Comparison of ENCODE assay signal across 8 cellular contexts in genomic region chr11:12235945-12236743, GRCh38.
DNase-seq lines count a peak whose midpoint lies in the region; ATAC-seq and TF ChIP-seq lines count a peak whose summit lies in the region.

No MANE protein-coding gene starts in this region.

- no peaks in the 10 kb centered on the region for H4K20me1 ChIP-seq in Loucy (ENCODE audit: insufficient read depth, low read length, poor library complexity, severe bottlenecking)

- no peaks in the 10 kb centered on the region for H3K9me2 ChIP-seq in Loucy (replicated peaks; ENCODE audit: low read depth, low read length)

- H3K4me1 Mint-ChIP-seq in T-helper 1 cell treated with Interleukin-12 subunit alpha and Interleukin-12 subunit beta and Interleukin-4 antibody, amounts not matched to agents 30 μg/mL and 1 μg/mL, for 36 hours (ENCODE audit: low read depth), result peaks cover 46% of the 10 kb centered on the region
- H3K4me1 Mint-ChIP-seq in MCF 10A (ENCODE audit: insufficient read depth, unreplicated experiment), result peaks cover 16% of the 10 kb centered on the region

- no peak overlapping the region for H3K4me3 ChIP-seq in Loucy (ENCODE audit: low read length, poor library complexity, severe bottlenecking)
- no peak overlapping the region for H3K4me3 ChIP-seq in kidney epithelial cell (ENCODE audit: low read depth, low read length)

- peak overlapping the region; percentile 26 for H3K4me2 ChIP-seq in Loucy (ENCODE audit: low read depth, low read length, poor library complexity, severe bottlenecking)

- peak overlapping the region; percentile 98 for H3K27ac Mint-ChIP-seq in T-helper 1 cell treated with Interleukin-12 subunit alpha and Interleukin-12 subunit beta and Interleukin-4 antibody, amounts not matched to agents 30 μg/mL and 1 μg/mL, for 36 hours
- peak overlapping the region; percentile 55 for H3K27ac Mint-ChIP-seq in MCF 10A (ENCODE audit: low read depth, unreplicated experiment)

- H3K4me1 ChIP-seq in Loucy (ENCODE audit: insufficient read depth, low read length, poor library complexity, severe bottlenecking), result peaks cover 19% of the 10 kb centered on the region

- peak overlapping the region; percentile 76 for H3K4me3 Mint-ChIP-seq in T-helper 1 cell treated with Interleukin-12 subunit alpha and Interleukin-12 subunit beta and Interleukin-4 antibody, amounts not matched to agents 30 μg/mL and 1 μg/mL, for 36 hours
- H3K4me3 Mint-ChIP-seq in MCF 10A (ENCODE audit: unreplicated experiment), result no peak overlapping the region

- intact Hi-C loops in MCF 10A (cut with micrococcal nuclease), result loop anchor here (1.0 to 5.0 kb wide), 7 partner anchors 46 to 304 kb away; partner anchors contain the start of gene MICAL2

- no peaks in the 10 kb centered on the region for H3K27me3 ChIP-seq in Loucy (ENCODE audit: insufficient read depth, low read length, poor library complexity, severe bottlenecking)
- no peaks in the 10 kb centered on the region for H3K27me3 ChIP-seq in kidney epithelial cell (ENCODE audit: control insufficient read depth, insufficient read depth, low read length)

- no peaks in the 10 kb centered on the region for H3K9me3 Mint-ChIP-seq in T-helper 1 cell treated with Interleukin-12 subunit alpha and Interleukin-12 subunit beta and Interleukin-4 antibody, amounts not matched to agents 30 μg/mL and 1 μg/mL, for 36 hours
- no peaks in the 10 kb centered on the region for H3K9me3 Mint-ChIP-seq in MCF 10A (ENCODE audit: unreplicated experiment)

- ATAC-seq in GM21825 (IDR thresholded peaks at IDR 0.05; ENCODE audit: unreplicated experiment), result peak; percentile 73

- BruUV-seq in MCF 10A (replicated peaks; lab: Mats Ljungman, UMichigan), result no TSS peak

- POLR2A ChIA-PET in MCF 10A (lab: Yijun Ruan, JAX), result interaction anchor here (0.6 to 1.7 kb wide), 5 partner anchors 113 to 185 kb away, joined by 3 to 5 read pairs (median 3); partner anchors contain the start of gene MICAL2

- H3K9ac ChIP-seq in Loucy (ENCODE audit: low read depth, low read length, poor library complexity, severe bottlenecking), result peak overlapping the region; percentile 44

- no peaks in the 10 kb centered on the region for H3F3A ChIP-seq in Loucy (ENCODE audit: low read depth)

- peaks cover 50% of the 10 kb centered on the region for H3K36me3 Mint-ChIP-seq in T-helper 1 cell treated with Interleukin-12 subunit alpha and Interleukin-12 subunit beta and Interleukin-4 antibody, amounts not matched to agents 30 μg/mL and 1 μg/mL, for 36 hours (ENCODE audit: low read depth)
- peaks cover 29% of the 10 kb centered on the region for H3K36me3 Mint-ChIP-seq in MCF 10A (ENCODE audit: insufficient read depth, unreplicated experiment)

- no peaks in the 10 kb centered on the region for H3K9me3 ChIP-seq in Loucy (ENCODE audit: insufficient read depth, low read depth, low read length)

- H3K79me2 ChIP-seq in Loucy (ENCODE audit: insufficient read depth, low read length), result no peaks in the 10 kb centered on the region

- H3K36me3 ChIP-seq in Loucy (ENCODE audit: insufficient read depth, low read length), result no peaks in the 10 kb centered on the region
- H3K36me3 ChIP-seq in kidney epithelial cell (ENCODE audit: control insufficient read depth, insufficient read depth, low read length), result peaks cover 6% of the 10 kb centered on the region

- peak overlapping the region; percentile 34 for H2AFZ ChIP-seq in Loucy (ENCODE audit: low read length)

- H3K27me3 Mint-ChIP-seq in T-helper 1 cell treated with Interleukin-12 subunit alpha and Interleukin-12 subunit beta and Interleukin-4 antibody, amounts not matched to agents 30 μg/mL and 1 μg/mL, for 36 hours (ENCODE audit: low read depth), result no peaks in the 10 kb centered on the region
- no peaks in the 10 kb centered on the region for H3K27me3 Mint-ChIP-seq in MCF 10A (ENCODE audit: insufficient read depth, unreplicated experiment)

- DNase-seq in NK-92 treated with Interleukin-12 subunit alpha and Interleukin-12 subunit beta, amount 100 ng/mL, for 24 hours (lab: John Stamatoyannopoulos, UW), result peak; percentile 32
- DNase-seq in NK-92 (lab: John Stamatoyannopoulos, UW; ENCODE audit: unreplicated experiment) (no peak), MCF 10A (ENCODE audit: unreplicated experiment) (peak; percentile 73), kidney epithelial cell (ENCODE audit: low read depth) (peak; percentile 81)
- peak; percentile 28 to 45 for DNase-seq in stimulated activated CD4-positive, alpha-beta T cell treated with anti-CD3 and anti-CD28 coated beads, Interleukin-4, amount 100 ng/mL, for 48 hours (ENCODE audit: low read depth in 2 of 2)

- CTCF ChIA-PET in MCF 10A (lab: Yijun Ruan, JAX), result interaction anchor here (0.7 to 8.9 kb wide), 41 partner anchors 10 to 305 kb away, joined by 3 to 83 read pairs (median 5); no protein-coding TSS in a partner anchor

- TF ChIP-seq CTCF in Loucy (conservative IDR thresholded peaks at IDR 0.05; ENCODE audit: low read length) (peak; percentile 80), MCF 10A (IDR thresholded peaks at IDR 0.05; ENCODE audit: unreplicated experiment) (peak; percentile 72), kidney epithelial cell (IDR thresholded peaks at IDR 0.05; ENCODE audit: insufficient read depth, low read length, poor library complexity, severe bottlenecking) (peak; percentile 70)
